ENCODE assay signal across 8 cellular contexts in the genomic region with DNA sequence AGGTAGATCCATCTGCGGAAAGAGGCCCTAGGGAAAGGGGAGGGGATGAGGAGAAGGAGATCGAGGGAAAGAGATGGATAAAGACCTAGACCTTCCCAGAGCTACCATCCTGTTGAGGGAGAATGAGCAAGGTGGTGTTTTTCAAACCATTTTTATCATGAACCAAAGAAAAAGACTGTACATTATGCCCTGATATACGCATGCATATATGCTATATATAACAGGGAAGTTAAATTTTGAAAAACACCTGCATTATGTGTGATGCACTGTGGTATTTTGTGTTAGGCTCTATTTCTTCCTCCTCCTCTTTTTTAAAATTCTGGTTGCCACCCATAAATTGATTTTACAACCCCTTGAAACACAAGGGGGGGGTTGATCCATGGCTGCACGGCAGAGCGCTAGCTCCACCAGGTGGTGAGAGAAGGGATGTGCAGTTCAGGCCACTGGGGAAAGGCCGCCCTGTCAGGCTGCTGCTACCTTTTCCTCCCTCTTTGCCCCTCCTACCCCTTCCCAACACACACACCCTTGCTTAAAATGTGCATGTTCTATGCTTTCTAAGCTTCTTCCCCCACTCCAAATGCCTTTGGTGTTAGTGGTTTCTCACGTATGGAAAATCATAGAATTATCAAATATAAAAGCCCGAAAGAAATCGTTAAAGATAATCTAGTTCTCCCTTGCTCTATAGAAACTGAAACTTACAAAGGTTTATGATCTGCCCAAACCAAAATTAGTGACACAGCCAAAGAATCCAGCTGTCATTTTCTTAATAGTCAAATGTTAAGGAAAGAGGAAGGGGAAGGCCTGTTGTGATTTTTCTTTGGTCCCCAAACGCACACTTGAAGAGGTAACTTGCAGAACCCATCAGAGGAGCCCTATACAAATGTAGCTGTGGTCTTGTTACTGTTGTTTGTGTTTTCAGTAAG.
DNase-seq lines count a peak whose midpoint lies in the region; ATAC-seq and TF ChIP-seq lines count a peak whose summit lies in the region.

No MANE protein-coding gene starts in this region.

- no peak overlapping the region for H3K4me3 Mint-ChIP-seq in natural killer cell
- H3K4me3 Mint-ChIP-seq in activated T-cell treated with anti-CD3 and anti-CD28 coated beads, Interleukin-2, amount 50 U/mL, for 24 hours, result no peak overlapping the region

- H3K27me3 Mint-ChIP-seq in natural killer cell (ENCODE audit: low read depth in 2 of 2), result peaks cover 11 to 43% of the 10 kb centered on the region in 2 donors
- H3K27me3 Mint-ChIP-seq in activated T-cell treated with anti-CD3 and anti-CD28 coated beads, Interleukin-2, amount 50 U/mL, for 24 hours, result peaks cover 35% of the 10 kb centered on the region

- no peak overlapping the region for H3K27ac Mint-ChIP-seq in natural killer cell
- no peak overlapping the region for H3K27ac Mint-ChIP-seq in activated T-cell treated with anti-CD3 and anti-CD28 coated beads, Interleukin-2, amount 50 U/mL, for 24 hours

- POLR2A ChIA-PET in AG04449 (lab: Yijun Ruan, JAX), result interaction anchor here (0.6 kb wide), 1 partner anchor 116 kb away, joined by 3 read pairs; no protein-coding TSS in a partner anchor

- intact Hi-C loops in natural killer cell (cut with micrococcal nuclease), result no loop called here

- no peaks in the 10 kb centered on the region for H3K4me1 Mint-ChIP-seq in natural killer cell
- no peaks in the 10 kb centered on the region for H3K4me1 Mint-ChIP-seq in activated T-cell treated with anti-CD3 and anti-CD28 coated beads, Interleukin-2, amount 50 U/mL, for 24 hours (ENCODE audit: low read depth)

- H3K9me3 Mint-ChIP-seq in natural killer cell, result no peaks in the 10 kb centered on the region
- H3K9me3 Mint-ChIP-seq in activated T-cell treated with anti-CD3 and anti-CD28 coated beads, Interleukin-2, amount 50 U/mL, for 24 hours, result no peaks in the 10 kb centered on the region

- no peak overlapping the region for H3K4me3 ChIP-seq in AG04449 (ENCODE audit: low read depth, low read length)

- DNase-seq in AG04449 (ENCODE audit: low read depth, low spot score) (no peak), NCI-H1105 (lab: John Stamatoyannopoulos, UW) (peak; percentile 61), SKM-1 treated with dmso at 0.1 percent for 144 hours (lab: John Stamatoyannopoulos, UW; ENCODE audit: unreplicated experiment) (peak; percentile 38), epidermal melanocyte (ENCODE audit: insufficient read length, low spot score) (peak; percentile 62), natural killer cell (no peak)
- DNase-seq in activated T-cell treated with anti-CD3 and anti-CD28 coated beads, Interleukin-2, amount 50 U/mL, for 24 hours, result no peak

- no peaks in the 10 kb centered on the region for H3K36me3 Mint-ChIP-seq in natural killer cell
- H3K36me3 Mint-ChIP-seq in activated T-cell treated with anti-CD3 and anti-CD28 coated beads, Interleukin-2, amount 50 U/mL, for 24 hours (ENCODE audit: low read depth), result no peaks in the 10 kb centered on the region

- peak; percentile 54 to 70 (median 63) for ATAC-seq in natural killer cell
- ATAC-seq in HG02870 (IDR thresholded peaks at IDR 0.05; ENCODE audit: unreplicated experiment), result no peak

- CTCF ChIA-PET in AG04449 (lab: Yijun Ruan, JAX), result interaction anchor here (0.6 to 12.7 kb wide), 54 partner anchors 9 to 527 kb away, joined by 3 to 388 read pairs (median 4); a partner anchor contains a TSS

- peak; percentile 99 for TF ChIP-seq CTCF in AG04449 (IDR thresholded peaks at IDR 0.05; ENCODE audit: insufficient read depth, low read length, missing control alignments)
- peak; percentile 99 for TF ChIP-seq CTCF in GM12872 (IDR thresholded peaks at IDR 0.05; ENCODE audit: insufficient read depth, low read depth, low read length)
- TF ChIP-seq CTCF in natural killer cell (IDR thresholded peaks at IDR 0.05), result peak; percentile 48

Comparison
In these comparisons a context has a peak if more than half of its experiments do, and no peak if none do; other contexts are left out.
1. DNase-seq: peak in NCI-H1105 (single experiment), SKM-1 treated with dmso at 0.1 percent for 144 hours (single experiment) and epidermal melanocyte (single experiment); none in AG04449 (single experiment), natural killer cell (single experiment) and activated T-cell treated with anti-CD3 and anti-CD28 coated beads, Interleukin-2, amount 50 U/mL, for 24 hours (single experiment).
2. CTCF ChIP-seq: peak in every context shown above with its lines; median percentile 99 in AG04449; 99 in GM12872; 48 in natural killer cell.